7 cellular contexts compared by ENCODE assay signal in the genomic region with DNA sequence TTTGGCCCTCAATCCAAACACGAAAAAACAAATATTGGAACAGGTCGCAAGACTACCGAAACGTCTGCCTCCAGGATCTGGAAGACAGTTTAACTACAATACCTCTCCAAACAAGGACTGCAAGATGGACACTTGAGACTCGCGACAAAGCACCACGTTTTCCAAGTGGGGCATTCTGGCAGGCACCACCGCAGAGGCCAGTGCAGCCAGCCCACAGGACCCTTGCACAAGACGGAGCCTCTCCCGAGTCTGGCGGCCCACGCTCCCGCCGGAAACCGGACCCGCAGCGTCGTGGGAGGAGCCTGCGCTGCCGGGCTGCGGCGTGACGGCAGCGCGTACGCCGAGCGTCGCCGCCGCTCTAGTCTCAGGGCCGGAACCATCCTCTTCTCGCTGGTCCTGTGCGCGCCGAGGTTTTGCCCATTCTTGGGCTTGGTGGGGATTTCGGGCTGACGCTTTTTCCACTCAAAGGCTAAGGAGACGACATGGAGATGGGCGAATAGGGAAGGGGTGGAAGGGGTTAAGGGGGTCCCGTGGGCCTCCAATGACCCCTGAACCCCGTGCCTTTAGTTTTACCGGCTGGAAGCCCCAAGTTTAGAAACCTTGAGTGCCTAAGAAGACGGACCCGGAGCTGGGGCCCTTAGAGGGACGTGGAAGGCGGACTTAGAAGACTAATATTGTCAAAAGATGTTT. TPM values are rescaled to one million over a fixed set of nuclear protein-coding genes. Genes with fewer than 3 reads are reported as not detected.
A peak's percentile ranks its signal among the peaks of the same experiment; 100 is the strongest.
DNase-seq lines count a peak whose midpoint lies in the region; ATAC-seq and TF ChIP-seq lines count a peak whose summit lies in the region.

A gene (minus strand): TSS at position 283 of the 690 bp plus-strand sequence. CDS start 109 bp downstream, at position 174.

- TF ChIP-seq CTCF in astrocyte of the cerebellum (IDR thresholded peaks at IDR 0.05; ENCODE audit: low read depth, low read length, missing control alignments): no peak

- intact Hi-C loops in sciatic nerve (cut with DNase I): no loop called here

- peak; percentile 92 for ATAC-seq in GM18499 (IDR thresholded peaks at IDR 0.05; ENCODE audit: insufficient read depth, unreplicated experiment)
- peak; percentile 98 for ATAC-seq in HG02870 (IDR thresholded peaks at IDR 0.05; ENCODE audit: unreplicated experiment)
- ATAC-seq in sciatic nerve: peak; percentile 100

- peak; percentile 70 for DNase-seq in NCI-H1694 treated with DMSO at 0.1 percent for 48 hours (lab: John Stamatoyannopoulos, UW)
- DNase-seq in T-helper 22 cell (ENCODE audit: low read depth): peak; percentile 46
- peak; percentile 43 for DNase-seq in astrocyte of the cerebellum (ENCODE audit: low read depth)
- peak in 48 of 51 donors; percentile 6 to 82 (median 55) for DNase-seq in hypothalamus (lab: John Stamatoyannopoulos, UW)
- DNase-seq in sciatic nerve (ENCODE audit: low spot score): peak; percentile 84

- in situ Hi-C loops in astrocyte of the cerebellum (cut with HindIII; ENCODE audit: low sequenced_read_pairs): no loop called here

- H3K4me3 ChIP-seq in astrocyte of the cerebellum (ENCODE audit: low read depth, low read length): peak within 1 kb of the TSS; percentile 82

RNA-seq across cellular contexts. Expression of the gene that starts here (rescaled TPM):
- 21.4 TPM for total RNA-seq in sciatic nerve

Comparison
In these comparisons a context has a peak if more than half of its experiments do, and no peak if none do; other contexts are left out.
1. Peak in every context shown above with its lines: DNase-seq, ATAC-seq and H3K4me3 ChIP-seq.